Comparison of ENCODE assay signal across 1 cellular context in the genomic region with DNA sequence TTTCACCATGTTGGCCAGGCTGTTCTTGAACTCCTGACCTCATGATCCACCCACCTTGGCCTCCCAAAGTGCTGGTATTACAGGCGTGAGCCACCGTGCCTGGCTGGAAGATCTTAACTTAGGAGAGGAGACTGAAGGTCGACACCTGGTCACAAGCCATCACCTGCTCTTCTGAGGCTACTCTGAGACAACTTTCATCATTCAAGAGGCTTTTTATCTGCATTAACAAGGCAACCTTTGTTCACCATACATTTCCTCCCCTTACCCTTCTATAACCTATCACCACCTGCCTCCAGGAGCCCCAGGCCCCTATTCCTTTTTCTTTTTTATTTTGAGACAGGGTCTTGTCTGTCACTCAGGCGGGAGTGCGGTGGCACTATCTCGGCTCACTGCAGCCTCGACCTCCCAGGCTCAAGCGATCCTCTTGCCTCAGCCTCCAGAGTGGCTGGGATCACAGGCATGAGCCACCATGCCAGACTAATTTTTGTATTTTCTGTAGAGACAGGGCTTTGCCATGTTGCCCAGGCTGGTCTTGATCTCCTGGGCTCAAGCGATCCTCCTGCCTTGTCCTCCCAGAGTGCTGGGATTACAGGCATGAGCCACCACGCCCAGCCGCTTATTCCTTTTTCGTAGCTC.
TF ChIP-seq lines count a peak whose summit lies in the region.

No MANE protein-coding gene starts in this region.

TF ChIP-seq in HepG2, 621 proteins besides CTCF, POLR2A, EP300 and RAD21 (continues in another document):
- TF ChIP-seq CHD4 (IDR thresholded peaks at IDR 0.05; ENCODE audit: borderline replicate concordance, low read length) (no peak), HNRNPLL (IDR thresholded peaks at IDR 0.05; ENCODE audit: low read depth, low read length, poor library complexity, severe bottlenecking) (no peak), SIX4 (CRISPR knock-in tag; IDR thresholded peaks at IDR 0.05) (no peak), PLRG1 (conservative IDR thresholded peaks at IDR 0.05) (no peak), ZFX (CRISPR knock-in tag; IDR thresholded peaks at IDR 0.05; ENCODE audit: low read depth) (0 out of 2 replicates have a peak, but pooled peaks have one; percentile 17), MED13 (CRISPR knock-in tag; IDR thresholded peaks at IDR 0.05) (no peak), THAP11 (CRISPR knock-in tag; IDR thresholded peaks at IDR 0.05) (no peak), NCOA2 (CRISPR knock-in tag; IDR thresholded peaks at IDR 0.05) (no peak), CHCHD3 (CRISPR knock-in tag; IDR thresholded peaks at IDR 0.05) (no peak), ZNF225 (CRISPR knock-in tag; IDR thresholded peaks at IDR 0.05) (0 out of 2 replicates have a peak, but pooled peaks have one; percentile 35), ZNF431 (CRISPR knock-in tag; IDR thresholded peaks at IDR 0.05; ENCODE audit: borderline replicate concordance, low read depth) (no peak), ZNF530 (CRISPR knock-in tag; IDR thresholded peaks at IDR 0.05; ENCODE audit: low read depth) (peak; percentile 94), ZNF567 (CRISPR knock-in tag; IDR thresholded peaks at IDR 0.05; ENCODE audit: borderline replicate concordance) (0 out of 2 replicates have a peak, but pooled peaks have one; percentile 69), ZNF282 (IDR thresholded peaks at IDR 0.05; ENCODE audit: partially characterized antibody) (no peak), TEAD2 (CRISPR knock-in tag; IDR thresholded peaks at IDR 0.05) (no peak), TCF12 (IDR thresholded peaks at IDR 0.05) (no peak), TCF12 (CRISPR knock-in tag; IDR thresholded peaks at IDR 0.05) (no peak), RNF219 (CRISPR knock-in tag; IDR thresholded peaks at IDR 0.05) (no peak), ZMYM3 (CRISPR knock-in tag; IDR thresholded peaks at IDR 0.05) (0 out of 2 replicates have a peak, but pooled peaks have one; percentile 22), TAF1 (CRISPR knock-in tag; IDR thresholded peaks at IDR 0.05) (no peak), TEAD3 (CRISPR knock-in tag; optimal IDR thresholded peaks at IDR 0.05; ENCODE audit: borderline replicate concordance) (no peak), PCBP2 (optimal IDR thresholded peaks at IDR 0.05; ENCODE audit: low read depth, low read length, poor library complexity, severe bottlenecking) (no peak), DPF2 (CRISPR knock-in tag; IDR thresholded peaks at IDR 0.05; ENCODE audit: borderline replicate concordance, low read depth) (no peak), ZNF770 (CRISPR knock-in tag; IDR thresholded peaks at IDR 0.05) (peak; percentile 96), ZNF75D (CRISPR knock-in tag; IDR thresholded peaks at IDR 0.05; ENCODE audit: borderline replicate concordance) (no peak), FOXP1 (IDR thresholded peaks at IDR 0.05) (no peak), FOXP1 (CRISPR knock-in tag; IDR thresholded peaks at IDR 0.05) (no peak), ELF1 (CRISPR knock-in tag; IDR thresholded peaks at IDR 0.05) (no peak), ZNF275 (CRISPR knock-in tag; IDR thresholded peaks at IDR 0.05; ENCODE audit: borderline replicate concordance) (no peak), GPBP1L1 (CRISPR knock-in tag; IDR thresholded peaks at IDR 0.05) (no peak), ZNF256 (CRISPR knock-in tag; conservative IDR thresholded peaks at IDR 0.05) (no peak)
- TF ChIP-seq, protein P1, sequence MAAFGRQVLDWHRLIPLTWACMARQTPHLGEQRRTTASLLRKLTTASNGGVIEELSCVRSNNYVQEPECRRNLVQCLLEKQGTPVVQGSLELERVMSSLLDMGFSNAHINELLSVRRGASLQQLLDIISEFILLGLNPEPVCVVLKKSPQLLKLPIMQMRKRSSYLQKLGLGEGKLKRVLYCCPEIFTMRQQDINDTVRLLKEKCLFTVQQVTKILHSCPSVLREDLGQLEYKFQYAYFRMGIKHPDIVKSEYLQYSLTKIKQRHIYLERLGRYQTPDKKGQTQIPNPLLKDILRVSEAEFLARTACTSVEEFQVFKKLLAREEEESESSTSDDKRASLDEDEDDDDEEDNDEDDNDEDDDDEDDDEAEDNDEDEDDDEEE (CRISPR knock-in tag; IDR thresholded peaks at IDR 0.05): no peak
- TF ChIP-seq, protein P2, sequence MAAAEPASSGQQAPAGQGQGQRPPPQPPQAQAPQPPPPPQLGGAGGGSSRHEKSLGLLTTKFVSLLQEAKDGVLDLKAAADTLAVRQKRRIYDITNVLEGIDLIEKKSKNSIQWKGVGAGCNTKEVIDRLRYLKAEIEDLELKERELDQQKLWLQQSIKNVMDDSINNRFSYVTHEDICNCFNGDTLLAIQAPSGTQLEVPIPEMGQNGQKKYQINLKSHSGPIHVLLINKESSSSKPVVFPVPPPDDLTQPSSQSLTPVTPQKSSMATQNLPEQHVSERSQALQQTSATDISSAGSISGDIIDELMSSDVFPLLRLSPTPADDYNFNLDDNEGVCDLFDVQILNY (CRISPR knock-in tag; conservative IDR thresholded peaks at IDR 0.05): no peak
- TF ChIP-seq, protein P3, sequence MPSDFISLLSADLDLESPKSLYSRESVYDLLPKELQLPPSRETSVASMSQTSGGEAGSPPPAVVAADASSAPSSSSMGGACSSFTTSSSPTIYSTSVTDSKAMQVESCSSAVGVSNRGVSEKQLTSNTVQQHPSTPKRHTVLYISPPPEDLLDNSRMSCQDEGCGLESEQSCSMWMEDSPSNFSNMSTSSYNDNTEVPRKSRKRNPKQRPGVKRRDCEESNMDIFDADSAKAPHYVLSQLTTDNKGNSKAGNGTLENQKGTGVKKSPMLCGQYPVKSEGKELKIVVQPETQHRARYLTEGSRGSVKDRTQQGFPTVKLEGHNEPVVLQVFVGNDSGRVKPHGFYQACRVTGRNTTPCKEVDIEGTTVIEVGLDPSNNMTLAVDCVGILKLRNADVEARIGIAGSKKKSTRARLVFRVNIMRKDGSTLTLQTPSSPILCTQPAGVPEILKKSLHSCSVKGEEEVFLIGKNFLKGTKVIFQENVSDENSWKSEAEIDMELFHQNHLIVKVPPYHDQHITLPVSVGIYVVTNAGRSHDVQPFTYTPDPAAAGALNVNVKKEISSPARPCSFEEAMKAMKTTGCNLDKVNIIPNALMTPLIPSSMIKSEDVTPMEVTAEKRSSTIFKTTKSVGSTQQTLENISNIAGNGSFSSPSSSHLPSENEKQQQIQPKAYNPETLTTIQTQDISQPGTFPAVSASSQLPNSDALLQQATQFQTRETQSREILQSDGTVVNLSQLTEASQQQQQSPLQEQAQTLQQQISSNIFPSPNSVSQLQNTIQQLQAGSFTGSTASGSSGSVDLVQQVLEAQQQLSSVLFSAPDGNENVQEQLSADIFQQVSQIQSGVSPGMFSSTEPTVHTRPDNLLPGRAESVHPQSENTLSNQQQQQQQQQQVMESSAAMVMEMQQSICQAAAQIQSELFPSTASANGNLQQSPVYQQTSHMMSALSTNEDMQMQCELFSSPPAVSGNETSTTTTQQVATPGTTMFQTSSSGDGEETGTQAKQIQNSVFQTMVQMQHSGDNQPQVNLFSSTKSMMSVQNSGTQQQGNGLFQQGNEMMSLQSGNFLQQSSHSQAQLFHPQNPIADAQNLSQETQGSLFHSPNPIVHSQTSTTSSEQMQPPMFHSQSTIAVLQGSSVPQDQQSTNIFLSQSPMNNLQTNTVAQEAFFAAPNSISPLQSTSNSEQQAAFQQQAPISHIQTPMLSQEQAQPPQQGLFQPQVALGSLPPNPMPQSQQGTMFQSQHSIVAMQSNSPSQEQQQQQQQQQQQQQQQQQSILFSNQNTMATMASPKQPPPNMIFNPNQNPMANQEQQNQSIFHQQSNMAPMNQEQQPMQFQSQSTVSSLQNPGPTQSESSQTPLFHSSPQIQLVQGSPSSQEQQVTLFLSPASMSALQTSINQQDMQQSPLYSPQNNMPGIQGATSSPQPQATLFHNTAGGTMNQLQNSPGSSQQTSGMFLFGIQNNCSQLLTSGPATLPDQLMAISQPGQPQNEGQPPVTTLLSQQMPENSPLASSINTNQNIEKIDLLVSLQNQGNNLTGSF (CRISPR knock-in tag; IDR thresholded peaks at IDR 0.05): no peak
- TF ChIP-seq, protein P4, sequence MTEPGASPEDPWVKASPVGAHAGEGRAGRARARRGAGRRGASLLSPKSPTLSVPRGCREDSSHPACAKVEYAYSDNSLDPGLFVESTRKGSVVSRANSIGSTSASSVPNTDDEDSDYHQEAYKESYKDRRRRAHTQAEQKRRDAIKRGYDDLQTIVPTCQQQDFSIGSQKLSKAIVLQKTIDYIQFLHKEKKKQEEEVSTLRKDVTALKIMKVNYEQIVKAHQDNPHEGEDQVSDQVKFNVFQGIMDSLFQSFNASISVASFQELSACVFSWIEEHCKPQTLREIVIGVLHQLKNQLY (CRISPR knock-in tag; IDR thresholded peaks at IDR 0.05): no peak
- TF ChIP-seq, protein P5, sequence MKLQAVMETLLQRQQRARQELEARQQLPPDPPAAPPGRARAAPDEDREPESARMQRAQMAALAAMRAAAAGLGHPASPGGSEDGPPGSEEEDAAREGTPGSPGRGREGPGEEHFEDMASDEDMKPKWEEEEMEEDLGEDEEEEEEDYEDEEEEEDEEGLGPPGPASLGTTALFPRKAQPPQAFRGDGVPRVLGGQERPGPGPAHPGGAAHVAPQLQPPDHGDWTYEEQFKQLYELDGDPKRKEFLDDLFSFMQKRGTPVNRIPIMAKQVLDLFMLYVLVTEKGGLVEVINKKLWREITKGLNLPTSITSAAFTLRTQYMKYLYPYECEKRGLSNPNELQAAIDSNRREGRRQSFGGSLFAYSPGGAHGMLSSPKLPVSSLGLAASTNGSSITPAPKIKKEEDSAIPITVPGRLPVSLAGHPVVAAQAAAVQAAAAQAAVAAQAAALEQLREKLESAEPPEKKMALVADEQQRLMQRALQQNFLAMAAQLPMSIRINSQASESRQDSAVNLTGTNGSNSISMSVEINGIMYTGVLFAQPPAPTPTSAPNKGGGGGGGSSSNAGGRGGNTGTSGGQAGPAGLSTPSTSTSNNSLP (IDR thresholded peaks at IDR 0.05; ENCODE audit: low read depth, low read length): no peak
- TF ChIP-seq, protein P6, sequence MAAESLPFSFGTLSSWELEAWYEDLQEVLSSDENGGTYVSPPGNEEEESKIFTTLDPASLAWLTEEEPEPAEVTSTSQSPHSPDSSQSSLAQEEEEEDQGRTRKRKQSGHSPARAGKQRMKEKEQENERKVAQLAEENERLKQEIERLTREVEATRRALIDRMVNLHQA (CRISPR knock-in tag; IDR thresholded peaks at IDR 0.05): no peak
- TF ChIP-seq, protein P7, sequence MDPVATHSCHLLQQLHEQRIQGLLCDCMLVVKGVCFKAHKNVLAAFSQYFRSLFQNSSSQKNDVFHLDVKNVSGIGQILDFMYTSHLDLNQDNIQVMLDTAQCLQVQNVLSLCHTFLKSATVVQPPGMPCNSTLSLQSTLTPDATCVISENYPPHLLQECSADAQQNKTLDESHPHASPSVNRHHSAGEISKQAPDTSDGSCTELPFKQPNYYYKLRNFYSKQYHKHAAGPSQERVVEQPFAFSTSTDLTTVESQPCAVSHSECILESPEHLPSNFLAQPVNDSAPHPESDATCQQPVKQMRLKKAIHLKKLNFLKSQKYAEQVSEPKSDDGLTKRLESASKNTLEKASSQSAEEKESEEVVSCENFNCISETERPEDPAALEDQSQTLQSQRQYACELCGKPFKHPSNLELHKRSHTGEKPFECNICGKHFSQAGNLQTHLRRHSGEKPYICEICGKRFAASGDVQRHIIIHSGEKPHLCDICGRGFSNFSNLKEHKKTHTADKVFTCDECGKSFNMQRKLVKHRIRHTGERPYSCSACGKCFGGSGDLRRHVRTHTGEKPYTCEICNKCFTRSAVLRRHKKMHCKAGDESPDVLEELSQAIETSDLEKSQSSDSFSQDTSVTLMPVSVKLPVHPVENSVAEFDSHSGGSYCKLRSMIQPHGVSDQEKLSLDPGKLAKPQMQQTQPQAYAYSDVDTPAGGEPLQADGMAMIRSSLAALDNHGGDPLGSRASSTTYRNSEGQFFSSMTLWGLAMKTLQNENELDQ (CRISPR knock-in tag; IDR thresholded peaks at IDR 0.05; ENCODE audit: borderline replicate concordance): no peak
